ENCODE assay signal across 20 cellular contexts in genomic region chr4:8373270-8373972, GRCh38.
DNase-seq lines count a peak whose midpoint lies in the region; ATAC-seq and TF ChIP-seq lines count a peak whose summit lies in the region.
"Had no signal": no experiment of that assay in that cellular context is flagged by ENCODE, and none has a peak within 500 bp of the region (broad histone marks: within the 10 kb centered on the region; RNA-seq: fewer than 3 reads in every experiment).

No MANE protein-coding gene starts in this region.

- H3K4me3 Mint-ChIP-seq in H9: no peak overlapping the region
- H3K4me3 Mint-ChIP-seq in endodermal cell: no peak overlapping the region
- no peak overlapping the region for H3K4me3 Mint-ChIP-seq in type B pancreatic cell

- no peak overlapping the region for H2BK20ac ChIP-seq in H9 (ENCODE audit: low read depth, low read length, poor library complexity, severe bottlenecking)

- no peak overlapping the region for H3K56ac ChIP-seq in H9 (ENCODE audit: insufficient read length, low read depth, low read length)

- no peak overlapping the region for H2BK120ac ChIP-seq in H9 (ENCODE audit: low read depth, low read length, poor library complexity, severe bottlenecking)

- H3K27ac ChIP-seq in BLaER1 treated with 17β-estradiol and CSF1 and Interleukin-3, amounts not matched to agents 10 nM and 100 nM: no peak overlapping the region
- no peak overlapping the region for H3K27ac ChIP-seq in H9 (ENCODE audit: insufficient read length, low read depth, low read length)
- no peak overlapping the region for H3K27ac ChIP-seq in endodermal cell (ENCODE audit: low read depth, low read length)
- H3K27ac ChIP-seq in PC-3 (ENCODE audit: low read length): no peak overlapping the region
- H3K27ac ChIP-seq: SJCRH30 had no signal

- H3K9me3 Mint-ChIP-seq in H9 (no peaks in the 10 kb centered on the region; a peak in 1 of 5 replicates), endodermal cell (no peaks in the 10 kb centered on the region), type B pancreatic cell (no peaks in the 10 kb centered on the region)

- H3K9me3 ChIP-seq in BLaER1 treated with 17β-estradiol and CSF1 and Interleukin-3, amounts not matched to agents 10 nM and 100 nM (replicated peaks in 1 of 11): no peaks in the 10 kb centered on the region
- H3K9me3 ChIP-seq in H9 (ENCODE audit: control insufficient read depth, low read depth, low read length) (no peaks in the 10 kb centered on the region), endodermal cell (ENCODE audit: control insufficient read depth, low read length) (no peaks in the 10 kb centered on the region), PC-3 (ENCODE audit: low read length) (no peaks in the 10 kb centered on the region)
- H3K9me3 ChIP-seq: SJCRH30 had no signal

- no peak overlapping the region for H3K9ac ChIP-seq in BLaER1 treated with 17β-estradiol and CSF1 and Interleukin-3, amounts not matched to agents 10 nM and 100 nM
- H3K9ac ChIP-seq in H9 (ENCODE audit: extremely low read depth, insufficient read length, low read length) (no peak overlapping the region), endodermal cell (ENCODE audit: extremely low read depth, low read length, poor library complexity, severe bottlenecking) (no peak overlapping the region), PC-3 (ENCODE audit: low read length) (no peak overlapping the region)

- H3K9me2 ChIP-seq in PC-3 (replicated peaks; ENCODE audit: low read length): no peaks in the 10 kb centered on the region

- H3K18ac ChIP-seq in H9 (ENCODE audit: insufficient read length, low read depth, low read length): peak overlapping the region; percentile 49

- H3K79me2 ChIP-seq in H9 (ENCODE audit: insufficient read depth, low read length) (no peaks in the 10 kb centered on the region), PC-3 (ENCODE audit: low read length) (no peaks in the 10 kb centered on the region)

- no TSS peak for BruUV-seq in PC-3 (replicated peaks; lab: Mats Ljungman, UMichigan)

- no peak overlapping the region for H2AK5ac ChIP-seq in H9 (ENCODE audit: insufficient read length, low read length)

- H3K79me1 ChIP-seq in H9 (ENCODE audit: insufficient read depth, low read depth, low read length, poor library complexity, severe bottlenecking): no peaks in the 10 kb centered on the region

- H3K4me1 Mint-ChIP-seq in H9 (peaks cover 12 to 13% of the 10 kb centered on the region in 2 experiments), endodermal cell (peaks cover 4% of the 10 kb centered on the region), type B pancreatic cell (ENCODE audit: unreplicated experiment) (no peaks in the 10 kb centered on the region)

- ATAC-seq in HG02571 (IDR thresholded peaks at IDR 0.05; ENCODE audit: unreplicated experiment) (no peak), PC-3 (no peak)

- H3K36me3 ChIP-seq in BLaER1 treated with 17β-estradiol and CSF1 and Interleukin-3, amounts not matched to agents 10 nM and 100 nM: peaks cover 0 to 22% (median 0%) of the 10 kb centered on the region in 11 experiments; a peak in 9 of 22 replicates
- H3K36me3 ChIP-seq in endodermal cell (ENCODE audit: control insufficient read depth, insufficient read depth, low read length) (peaks cover 26% of the 10 kb centered on the region), PC-3 (ENCODE audit: low read depth, low read length) (no peaks in the 10 kb centered on the region)
- H3K36me3 ChIP-seq: SJCRH30 had no signal

- no CpG with 5 or more reads among the region's 32 CpGs for WGBS in H9 (ENCODE audit: extremely low coverage, insufficient read length, low lambda C conversion rate)
- 94 to 95% methylated on average over 22 to 32 of the region's 32 CpGs for WGBS in endodermal cell (ENCODE audit: insufficient coverage in 1 of 2, insufficient read length in 1 of 2), 2 experiments

- no peak overlapping the region for H4K8ac ChIP-seq in H9 (replicated peaks; ENCODE audit: insufficient read length, low read depth, low read length)

- peaks cover 0 to 14% (median 0%) of the 10 kb centered on the region in 11 experiments; a peak in 5 of 22 replicates for H3K27me3 ChIP-seq in BLaER1 treated with 17β-estradiol and CSF1 and Interleukin-3, amounts not matched to agents 10 nM and 100 nM
- H3K27me3 ChIP-seq in H9 (ENCODE audit: insufficient read depth, low read length) (no peaks in the 10 kb centered on the region), endodermal cell (ENCODE audit: control insufficient read depth, insufficient read depth, low read length, poor library complexity, severe bottlenecking) (no peaks in the 10 kb centered on the region), PC-3 (ENCODE audit: low read length) (no peaks in the 10 kb centered on the region)
- H3K27me3 ChIP-seq: SJCRH30 had no signal

- H2AFZ ChIP-seq in H9 (ENCODE audit: low read length) (no peak overlapping the region), PC-3 (ENCODE audit: low read length) (no peak overlapping the region)

- H3K4me2 ChIP-seq in BLaER1 treated with 17β-estradiol and CSF1 and Interleukin-3, amounts not matched to agents 10 nM and 100 nM: peak overlapping the region in 6 of 11 experiments; percentile 9 to 99 (median 58); a peak in 12 of 22 replicates
- H3K4me2 ChIP-seq in H9 (ENCODE audit: insufficient read depth, insufficient read length, low read length) (no peak overlapping the region), PC-3 (ENCODE audit: low read length) (no peak overlapping the region)

- DNase-seq in H9 (no peak), endodermal cell (no peak), type B pancreatic cell (ENCODE audit: extremely low spot score, unreplicated experiment) (no peak), germinal center (ENCODE audit: low spot score) (no peak), PC-3 (no peak)
- DNase-seq: ACHN, C1 segment of cervical spinal cord, DMS53, EL, GF-D8, KBM-7, NCI-H1092, NCI-H1436, NCI-H1930, NCI-H2227 treated with DMSO at 0.1 percent for 48 hours, NCI-H510A treated with DMSO at 0.1 percent for 48 hours, NCI-H748 treated with DMSO at 0.1 percent for 48 hours, SJCRH30 had no signal

- H3T11ph ChIP-seq in H9 (ENCODE audit: low read length): no peak overlapping the region

- no peak overlapping the region for H4K91ac ChIP-seq in H9 (ENCODE audit: insufficient read length, low read depth, low read length)

- POLR2A ChIA-PET in PC-3 (lab: Charles Lee; ENCODE audit: unreplicated experiment): no interaction called here

- H3K36me3 Mint-ChIP-seq in H9 (ENCODE audit: insufficient read depth in 1 of 3, low read depth in 3 of 3) (no peaks in the 10 kb centered on the region), endodermal cell (ENCODE audit: low read depth) (peaks cover 9% of the 10 kb centered on the region), type B pancreatic cell (peaks cover 3% of the 10 kb centered on the region)

- H4K5ac ChIP-seq in H9 (ENCODE audit: insufficient read length, low read depth, low read length): no peak overlapping the region

- H3K4me1 ChIP-seq in BLaER1 treated with 17β-estradiol and CSF1 and Interleukin-3, amounts not matched to agents 10 nM and 100 nM: peaks cover 19 to 90% (median 79%) of the 10 kb centered on the region in 10 experiments; a peak in 19 of 20 replicates
- H3K4me1 ChIP-seq in H9 (ENCODE audit: insufficient read depth, low read length) (no peaks in the 10 kb centered on the region), endodermal cell (ENCODE audit: control insufficient read depth, insufficient read depth, low read length) (no peaks in the 10 kb centered on the region), PC-3 (ENCODE audit: insufficient read depth, low read length) (no peaks in the 10 kb centered on the region)

- no peaks in the 10 kb centered on the region for H3K23me2 ChIP-seq in H9 (ENCODE audit: insufficient read length, low read depth, low read length, poor library complexity, severe bottlenecking)

- TF ChIP-seq CTCF in H9 (conservative IDR thresholded peaks at IDR 0.05) (no peak), endodermal cell (conservative IDR thresholded peaks at IDR 0.05) (no peak), type B pancreatic cell (conservative IDR thresholded peaks at IDR 0.05) (no peak), PC-3 (conservative IDR thresholded peaks at IDR 0.05; ENCODE audit: low read depth, low read length) (no peak)

- H3F3A ChIP-seq in PC-3 (ENCODE audit: low read length, unreplicated experiment): no peaks in the 10 kb centered on the region

- H3K4ac ChIP-seq in H9 (ENCODE audit: low read depth, low read length): no peak overlapping the region

- CTCF ChIA-PET in PC-3 (lab: Charles Lee): no interaction called here

- H3K4me3 ChIP-seq in BLaER1 treated with 17β-estradiol and CSF1 and Interleukin-3, amounts not matched to agents 10 nM and 100 nM: no peak overlapping the region
- H3K4me3 ChIP-seq in endodermal cell (ENCODE audit: low read length) (no peak overlapping the region), PC-3 (ENCODE audit: low read length) (no peak overlapping the region)
- H3K4me3 ChIP-seq: SJCRH30 had no signal

- H3K27me3 Mint-ChIP-seq in H9 (ENCODE audit: low read depth): peaks cover 15% of the 10 kb centered on the region
- H3K27me3 Mint-ChIP-seq in endodermal cell (ENCODE audit: insufficient read depth): no peaks in the 10 kb centered on the region
- H3K27me3 Mint-ChIP-seq in type B pancreatic cell: no peaks in the 10 kb centered on the region

- H3K27ac Mint-ChIP-seq in H9: peak overlapping the region in 1 of 3 experiments; percentile 90; a peak in 2 of 7 replicates
- peak overlapping the region; percentile 30 for H3K27ac Mint-ChIP-seq in endodermal cell
- peak overlapping the region; percentile 67 for H3K27ac Mint-ChIP-seq in type B pancreatic cell

- no peak overlapping the region for H2BK15ac ChIP-seq in H9 (ENCODE audit: low read depth, low read length)

- H3K14ac ChIP-seq in H9 (ENCODE audit: insufficient read depth, low read length): peak overlapping the region; percentile 31; the same call in 1 of the 2 replicates

- no peak overlapping the region for H2BK12ac ChIP-seq in H9 (ENCODE audit: insufficient read length, low read depth, low read length)

- H2BK5ac ChIP-seq in H9 (ENCODE audit: insufficient read length, low read length): no peak overlapping the region

- H4K20me1 ChIP-seq in BLaER1 treated with 17β-estradiol and CSF1 and Interleukin-3, amounts not matched to agents 10 nM and 100 nM: peaks cover 0 to 28% (median 0%) of the 10 kb centered on the region in 11 experiments; a peak in 4 of 22 replicates
- H4K20me1 ChIP-seq in H9 (ENCODE audit: control insufficient read depth, insufficient read depth, insufficient read length): no peaks in the 10 kb centered on the region
- no peaks in the 10 kb centered on the region for H4K20me1 ChIP-seq in PC-3 (ENCODE audit: low read length)

- intact Hi-C loops in PC-3 (cut with micrococcal nuclease): no loop called here

- H3K23ac ChIP-seq in H9 (ENCODE audit: insufficient read length, low read depth, low read length): no peak overlapping the region

Comparison
In these comparisons a context has a peak if more than half of its experiments do, and no peak if none do; other contexts are left out.
1. H3K4me2 ChIP-seq: peak in BLaER1 treated with 17β-estradiol and CSF1 and Interleukin-3, amounts not matched to agents 10 nM and 100 nM (6 of 11); none in H9 (single experiment) and PC-3 (single experiment).